ENCODE assay signal across 8 cellular contexts in the genomic region with DNA sequence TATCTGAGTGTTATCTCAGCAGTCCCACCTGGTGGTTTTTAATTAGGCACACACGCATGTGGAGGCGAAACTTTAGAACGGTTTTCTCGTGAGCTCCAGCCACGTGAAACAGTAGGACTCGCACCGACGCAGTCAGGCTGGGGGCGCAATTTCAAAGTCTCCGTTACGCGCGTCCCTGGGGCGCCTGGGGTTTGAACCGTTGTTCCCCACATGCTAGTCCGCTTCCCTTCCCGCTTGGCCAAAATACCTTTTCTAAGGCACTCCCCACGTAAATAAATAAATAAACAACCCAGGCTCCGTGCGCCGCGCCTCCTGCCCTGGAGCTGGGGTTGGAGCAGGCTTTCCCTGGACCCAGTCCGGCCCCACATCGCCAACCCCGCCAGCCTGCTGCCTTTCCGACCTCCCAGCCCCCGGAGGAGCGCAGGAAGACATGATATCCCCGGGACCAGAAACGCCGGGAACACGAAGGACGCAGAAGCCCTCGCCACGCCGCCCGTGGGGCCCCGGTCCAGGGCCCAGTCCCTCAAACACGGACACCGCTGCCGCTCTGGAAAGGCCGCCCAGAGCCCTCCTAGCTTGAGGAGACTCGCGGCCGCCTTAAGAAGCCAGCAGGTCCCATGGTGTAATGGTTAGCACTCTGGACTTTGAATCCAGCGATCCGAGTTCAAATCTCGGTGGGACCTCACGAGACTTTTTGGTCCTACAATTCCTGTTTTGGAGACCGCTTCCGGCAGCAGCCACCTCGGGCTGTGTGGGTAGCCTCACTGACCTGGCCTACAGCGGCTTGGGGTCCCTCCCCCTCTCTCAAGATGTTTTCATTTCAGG. TPM values are rescaled to one million over a fixed set of nuclear protein-coding genes. Genes with fewer than 3 reads are reported as not detected.
A peak's percentile ranks its signal among the peaks of the same experiment; 100 is the strongest.
DNase-seq lines count a peak whose midpoint lies in the region; ATAC-seq and TF ChIP-seq lines count a peak whose summit lies in the region.

No MANE protein-coding gene starts in this region.

- H3K4me1 ChIP-seq in ovary (ENCODE audit: insufficient read depth) = no peaks in the 10 kb centered on the region
- peaks cover 0 to 15% (median 7%) of the 10 kb centered on the region in 4 donors for H3K4me1 ChIP-seq in tibial artery

- no peaks in the 10 kb centered on the region for H3K9me3 Mint-ChIP-seq in activated naive CD8-positive, alpha-beta T cell (ENCODE audit: low read depth)

- peak; percentile 45 for TF ChIP-seq POLR2A in ovary (IDR thresholded peaks at IDR 0.05)

- 0% methylated on average over 53 of the region's 53 CpGs for WGBS in ovary, 3 donors

- H3K27ac ChIP-seq in ovary (peak overlapping the region; percentile 98 to 99), tibial artery (peak overlapping the region; percentile 96 to 98)

- peaks cover 28% of the 10 kb centered on the region for H3K4me1 Mint-ChIP-seq in activated naive CD8-positive, alpha-beta T cell (ENCODE audit: low read depth)

- H3K27ac Mint-ChIP-seq in activated naive CD8-positive, alpha-beta T cell = peak overlapping the region; percentile 96

- peak overlapping the region; percentile 83 for H3K4me3 ChIP-seq in ovary
- peak overlapping the region; percentile 74 to 99 for H3K4me3 ChIP-seq in tibial artery

- H3K9me3 ChIP-seq in ovary (no peaks in the 10 kb centered on the region), tibial artery (no peaks in the 10 kb centered on the region)

- no peaks in the 10 kb centered on the region for H3K36me3 Mint-ChIP-seq in activated naive CD8-positive, alpha-beta T cell

- peak; percentile 62 for ATAC-seq in HG02642 (IDR thresholded peaks at IDR 0.05; ENCODE audit: poor library complexity, unreplicated experiment)
- ATAC-seq in SK-N-SH treated with all-trans-retinoic acid at 6 μM for 48 hours = peak; percentile 79
- peak; percentile 93 for ATAC-seq in Right ventricle myocardium inferior

- intact Hi-C loops in Right ventricle myocardium inferior (cut with DNase I) (loop anchor here (2.0 to 5.0 kb wide), 2 partner anchors 25 to 100 kb away; no protein-coding TSS in a partner anchor), ovary (cut with DNase I) (no loop called here), tibial artery (cut with DNase I; ENCODE audit: low total_unique reads) (no loop called here)

- H3K27me3 ChIP-seq in ovary = no peaks in the 10 kb centered on the region
- H3K27me3 ChIP-seq in tibial artery = no peaks in the 10 kb centered on the region

- H3K36me3 ChIP-seq in ovary (no peaks in the 10 kb centered on the region), tibial artery (no peaks in the 10 kb centered on the region)

- H3K4me3 Mint-ChIP-seq in activated naive CD8-positive, alpha-beta T cell = peak overlapping the region; percentile 89

- DNase-seq in GM10266 (ENCODE audit: extremely low spot score) = peak; percentile 52
- peak; percentile 92 for DNase-seq in NCI-H1092 (lab: John Stamatoyannopoulos, UW)
- peak; percentile 91 for DNase-seq in Right ventricle myocardium inferior (ENCODE audit: missing footprints)
- DNase-seq in ovary = peak; percentile 89 to 95 (median 91)
- DNase-seq in tibial artery = peak; percentile 95 to 97

- TF ChIP-seq CTCF in GM10266 (IDR thresholded peaks at IDR 0.05; ENCODE audit: control insufficient read depth, insufficient read depth, low read depth, missing control alignments) (peak; percentile 62), ovary (IDR thresholded peaks at IDR 0.05) (peak in 2 of 3 donors; percentile 16 to 38), tibial artery (IDR thresholded peaks at IDR 0.05) (peak in 1 of 2 experiments; percentile 20)

- no peak for TF ChIP-seq EP300 in ovary (IDR thresholded peaks at IDR 0.05)

- H3K27me3 Mint-ChIP-seq in activated naive CD8-positive, alpha-beta T cell = no peaks in the 10 kb centered on the region

TF ChIP-seq in SK-N-SH treated with all-trans-retinoic acid at 6 μM for 48 hours, 23 proteins besides CTCF, POLR2A, EP300 and RAD21:
- TF ChIP-seq ZNF70 (CRISPR knock-in tag; IDR thresholded peaks at IDR 0.05) (no peak), PATZ1 (CRISPR knock-in tag; IDR thresholded peaks at IDR 0.05; ENCODE audit: borderline replicate concordance) (peak; percentile 81; the same call in 1 of the 2 replicates)
TF ChIP-seq in SK-N-SH treated with all-trans-retinoic acid at 6 μM for 48 hours: peak in this region for 1.

RNA-seq across cellular contexts. Expression of gene GNGT2, which starts 18.2 kb away (rescaled TPM):
- total RNA-seq in Right ventricle myocardium inferior = 2.5 TPM
- 1 to 10 TPM in 6 of 7 donors, under 1 TPM in 1; 0.48 to 2.9 (median 1.5) TPM for total RNA-seq in ovary
- 1 to 10 TPM; 2.6 to 4.6 TPM for polyA plus RNA-seq in ovary

RNA-seq across cellular contexts. Expression of gene ABI3, which starts 18.4 kb away (rescaled TPM):
- total RNA-seq in Right ventricle myocardium inferior (6.3 TPM), ovary (1 to 10 TPM; 2.3 to 6.7 (median 4.4) TPM)
- polyA plus RNA-seq in ovary = 1 to 10 TPM; 3.5 to 4.6 TPM

RNA-seq across cellular contexts. Expression of gene PHOSPHO1, which starts 38.5 kb away (rescaled TPM):
- total RNA-seq in Right ventricle myocardium inferior (0.78 TPM), ovary (under 1 TPM in 3 of 7 donors, not detected in 4; 0.23 to 0.92 (median 0.26) TPM)
- polyA plus RNA-seq in ovary = under 1 TPM in 1 of 2 donors, not detected in 1; 0.24 TPM

RNA-seq across cellular contexts. Expression of gene B4GALNT2, which starts 59.6 kb away (rescaled TPM):
- total RNA-seq in Right ventricle myocardium inferior (not detected), ovary (under 1 TPM in 4 of 7 donors, not detected in 3; under 0.01 to 0.03 (median 0.03) TPM)
- not detected for polyA plus RNA-seq in ovary

Comparison
In these comparisons a context has a peak if more than half of its experiments do, and no peak if none do; other contexts are left out.
1. Peak in every context shown above with its lines: DNase-seq, ATAC-seq, H3K4me3 ChIP-seq and H3K27ac ChIP-seq.